20 cellular contexts compared by ENCODE assay signal in the genomic region with DNA sequence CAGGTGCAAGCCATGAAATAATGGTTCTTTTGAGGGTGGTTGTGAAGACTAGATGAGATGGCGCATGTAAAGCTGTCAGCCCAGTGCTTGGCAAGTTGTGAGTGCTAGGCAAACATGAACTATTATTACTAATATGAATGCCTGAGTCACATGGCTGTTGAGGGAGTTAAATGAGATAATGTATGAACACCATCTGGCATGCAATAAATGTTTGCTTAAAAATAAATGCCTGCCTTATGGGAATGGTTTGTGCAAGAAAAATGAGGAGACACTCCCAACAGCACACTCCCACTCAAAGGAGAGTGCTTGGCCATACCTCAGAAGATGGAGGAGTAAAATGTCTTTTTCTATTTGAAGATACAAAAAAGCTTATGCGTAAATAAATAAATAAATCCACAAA. TPM values are rescaled to one million over a fixed set of nuclear protein-coding genes. Genes with fewer than 3 reads are reported as not detected.
DNase-seq lines count a peak whose midpoint lies in the region; ATAC-seq, FAIRE-seq and TF ChIP-seq lines count a peak whose summit lies in the region.
"Had no signal": no experiment of that assay in that cellular context is flagged by ENCODE, and none has a peak within 500 bp of the region (broad histone marks: within the 10 kb centered on the region; RNA-seq: fewer than 3 reads in every experiment).

No MANE protein-coding gene starts in this region.

- ATAC-seq in CD8-positive, alpha-beta T cell = no peak
- no peak for ATAC-seq in left lung
- no peak for ATAC-seq in HG02623 (IDR thresholded peaks at IDR 0.05; ENCODE audit: unreplicated experiment)
- ATAC-seq: activated CD4-positive, CD25-positive, alpha-beta regulatory T cell treated with anti-CD3 and anti-CD28 coated beads, Interleukin-2, amount 50 U/mL, for 24 hours; gastrocnemius medialis; left colon; sciatic nerve; stimulated activated naive CD8-positive, alpha-beta T cell treated with anti-CD3 and anti-CD28 coated beads, Interleukin-15, amount 100 ng/mL, for 72 hours had no signal

- CTCF ChIA-PET in A673 (lab: Charles Lee) = no interaction called here
- CTCF ChIA-PET in CD8-positive, alpha-beta T cell (lab: Charles Lee) = interaction anchor here (0.7 to 1.3 kb wide), 2 partner anchors 10 to 13 kb away, joined by 3 read pairs; no protein-coding TSS in a partner anchor

- H3K9me3 ChIP-seq in A673 (ENCODE audit: low read depth, low read length, poor library complexity, severe bottlenecking) = no peaks in the 10 kb centered on the region
- H3K9me3 ChIP-seq in CD8-positive, alpha-beta T cell (ENCODE audit: low read length) = no peaks in the 10 kb centered on the region
- no peaks in the 10 kb centered on the region for H3K9me3 ChIP-seq in sigmoid colon
- H3K9me3 ChIP-seq in left lung = no peaks in the 10 kb centered on the region
- H3K9me3 ChIP-seq: gastrocnemius medialis had no signal

- H3K36me3 ChIP-seq in A673 (ENCODE audit: insufficient read depth, low read length, poor library complexity, severe bottlenecking) (peaks cover 16% of the 10 kb centered on the region), bronchial epithelial cell (ENCODE audit: control insufficient read depth, insufficient read depth, low read length) (no peaks in the 10 kb centered on the region), sigmoid colon (peaks cover 39 to 74% (median 40%) of the 10 kb centered on the region in 4 donors), left lung (peaks cover 0 to 58% of the 10 kb centered on the region in 2 donors)
- no peaks in the 10 kb centered on the region for H3K36me3 ChIP-seq in CD8-positive, alpha-beta T cell (ENCODE audit: insufficient read depth, low read length)

- 86 to 93% methylated on average over 2 of the region's 2 CpGs for WGBS in sigmoid colon, 2 donors

- peaks cover 31% of the 10 kb centered on the region for H3K36me3 Mint-ChIP-seq in CD8-positive, alpha-beta T cell
- peaks cover 12% of the 10 kb centered on the region for H3K36me3 Mint-ChIP-seq in mesothelial cell of epicardium

- DNase-seq in A673 (ENCODE audit: low spot score) (no peak), bronchial epithelial cell (ENCODE audit: low read depth) (peak; percentile 20), mesothelial cell of epicardium (ENCODE audit: low spot score in 2 of 2, unreplicated experiment in 2 of 2) (no peak), sigmoid colon (no peak), DMS153 treated with DMSO at 0.1 percent for 48 hours (lab: John Stamatoyannopoulos, UW; ENCODE audit: unreplicated experiment) (no peak), left lung (no peak)
- no peak for DNase-seq in CD8-positive, alpha-beta T cell
- DNase-seq: activated CD8-positive, alpha-beta memory T cell treated with anti-CD3 and anti-CD28 coated beads, Interleukin-2, amount 50 U/mL, for 48 hours; gastrocnemius medialis; left colon; NCI-H1105 treated with DMSO at 0.1 percent for 48 hours; NCI-H774; stimulated activated naive CD8-positive, alpha-beta T cell treated with anti-CD3 and anti-CD28 coated beads, Interleukin-15, amount 100 ng/mL, for 72 hours; T1000 had no signal

- BruUV-seq in A673 (replicated peaks; lab: Mats Ljungman, UMichigan) = TSS peak; percentile 14

- intact Hi-C loops in A673 (cut with micrococcal nuclease; ENCODE audit: unreplicated experiment) (no loop called here), sigmoid colon (cut with DNase I) (no loop called here), left lung (cut with DNase I) (no loop called here)
- intact Hi-C loops in CD8-positive, alpha-beta T cell (cut with DNase I, micrococcal nuclease) = no loop called here

- H3K4me1 Mint-ChIP-seq in CD8-positive, alpha-beta T cell (ENCODE audit: low read depth) = peaks cover 37% of the 10 kb centered on the region
- peaks cover 21% of the 10 kb centered on the region for H3K4me1 Mint-ChIP-seq in mesothelial cell of epicardium

- TF ChIP-seq POLR2A in sigmoid colon (IDR thresholded peaks at IDR 0.05) = no peak

- H3K27me3 Mint-ChIP-seq in CD8-positive, alpha-beta T cell (ENCODE audit: low read depth) = no peaks in the 10 kb centered on the region
- H3K27me3 Mint-ChIP-seq in mesothelial cell of epicardium (ENCODE audit: low read depth) = no peaks in the 10 kb centered on the region
- H3K27me3 Mint-ChIP-seq: stimulated activated naive CD8-positive, alpha-beta T cell treated with anti-CD3 and anti-CD28 coated beads, Interleukin-15, amount 100 ng/mL, for 72 hours had no signal

- TF ChIP-seq EP300 in sigmoid colon (IDR thresholded peaks at IDR 0.05) = no peak

- no peaks in the 10 kb centered on the region for H3K9me3 Mint-ChIP-seq in CD8-positive, alpha-beta T cell
- no peaks in the 10 kb centered on the region for H3K9me3 Mint-ChIP-seq in mesothelial cell of epicardium
- H3K9me3 Mint-ChIP-seq: stimulated activated naive CD8-positive, alpha-beta T cell treated with anti-CD3 and anti-CD28 coated beads, Interleukin-15, amount 100 ng/mL, for 72 hours had no signal

- H3K4me3 Mint-ChIP-seq in CD8-positive, alpha-beta T cell = no peak overlapping the region
- no peak overlapping the region for H3K4me3 Mint-ChIP-seq in mesothelial cell of epicardium
- H3K4me3 Mint-ChIP-seq: stimulated activated naive CD8-positive, alpha-beta T cell treated with anti-CD3 and anti-CD28 coated beads, Interleukin-15, amount 100 ng/mL, for 72 hours had no signal

- no peak for TF ChIP-seq CTCF in A673 (conservative IDR thresholded peaks at IDR 0.05; ENCODE audit: low read depth, low read length)
- no peak for TF ChIP-seq CTCF in CD8-positive, alpha-beta T cell (IDR thresholded peaks at IDR 0.05)
- TF ChIP-seq CTCF in bronchial epithelial cell (IDR thresholded peaks at IDR 0.05; ENCODE audit: insufficient read depth, low read length, severe bottlenecking) = no peak
- no peak for TF ChIP-seq CTCF in mesothelial cell of epicardium (IDR thresholded peaks at IDR 0.05; ENCODE audit: unreplicated experiment)
- TF ChIP-seq CTCF in sigmoid colon (IDR thresholded peaks at IDR 0.05) = no peak
- TF ChIP-seq CTCF in left lung (IDR thresholded peaks at IDR 0.05) = no peak

- no peak overlapping the region for H3K27ac ChIP-seq in A673 (ENCODE audit: low read depth, low read length, poor library complexity, severe bottlenecking)
- H3K27ac ChIP-seq in CD8-positive, alpha-beta T cell (ENCODE audit: low read depth, low read length) = no peak overlapping the region
- no peak overlapping the region for H3K27ac ChIP-seq in sigmoid colon
- H3K27ac ChIP-seq in left lung = peak overlapping the region in 1 of 2 donors; percentile 87
- H3K27ac ChIP-seq: gastrocnemius medialis had no signal

- no peaks in the 10 kb centered on the region for H3K27me3 ChIP-seq in A673 (replicated peaks; ENCODE audit: insufficient read depth, low read depth, low read length, poor library complexity)
- no peaks in the 10 kb centered on the region for H3K27me3 ChIP-seq in CD8-positive, alpha-beta T cell (ENCODE audit: insufficient read depth, low read length)
- no peaks in the 10 kb centered on the region for H3K27me3 ChIP-seq in bronchial epithelial cell (ENCODE audit: control insufficient read depth, insufficient read depth, low read length)
- H3K27me3 ChIP-seq in sigmoid colon = no peaks in the 10 kb centered on the region
- no peaks in the 10 kb centered on the region for H3K27me3 ChIP-seq in left lung
- H3K27me3 ChIP-seq: gastrocnemius medialis had no signal

- peaks cover 4% of the 10 kb centered on the region for H3K4me1 ChIP-seq in A673 (ENCODE audit: insufficient read depth, low read length, poor library complexity, severe bottlenecking)
- peaks cover 36% of the 10 kb centered on the region for H3K4me1 ChIP-seq in CD8-positive, alpha-beta T cell (ENCODE audit: insufficient read depth, low read length)
- peaks cover 0 to 32% (median 30%) of the 10 kb centered on the region in 4 donors for H3K4me1 ChIP-seq in sigmoid colon
- H3K4me1 ChIP-seq in left lung = peaks cover 7 to 41% of the 10 kb centered on the region in 2 donors

- peak overlapping the region; percentile 64 for H3K27ac Mint-ChIP-seq in CD8-positive, alpha-beta T cell
- peak overlapping the region; percentile 34 for H3K27ac Mint-ChIP-seq in mesothelial cell of epicardium

- POLR2A ChIA-PET in A673 (lab: Charles Lee; ENCODE audit: low non-redundant PET) = no interaction called here
- POLR2A ChIA-PET in CD8-positive, alpha-beta T cell (lab: Charles Lee) = interaction anchor here (1.5 to 2.0 kb wide), 2 partner anchors 28 to 67 kb away, joined by 3 to 5 read pairs; a partner anchor contains a TSS

- no peak for FAIRE-seq in bronchial epithelial cell (lab: Jason Lieb, UNC)
- FAIRE-seq: astrocyte, colon, endometrium had no signal

- H3K4me3 ChIP-seq in A673 (ENCODE audit: low read depth, low read length, poor library complexity, severe bottlenecking) (no peak overlapping the region), bronchial epithelial cell (ENCODE audit: low read depth, low read length) (no peak overlapping the region), sigmoid colon (no peak overlapping the region), left lung (no peak overlapping the region)
- no peak overlapping the region for H3K4me3 ChIP-seq in CD8-positive, alpha-beta T cell (ENCODE audit: low read depth, low read length)
- H3K4me3 ChIP-seq: gastrocnemius medialis had no signal

RNA-seq across cellular contexts. Expression of a gene that starts 3.6 kb away (rescaled TPM):
- total RNA-seq in A673 (2021) (59.5 and 74.6 TPM in 2 replicates), bronchial epithelial cell (7.4 and 13.4 TPM in 2 replicates), mesothelial cell of epicardium (58.7 to 61.2 TPM (median 61.0 TPM) in 3 replicates), sigmoid colon (10 to 100 TPM; 43.8 to 59.9 (median 57.6) TPM), left lung (10 to 100 TPM; 70.1 to 95.1 TPM)
- 10 to 100 TPM; 33.4 to 39.4 TPM for total RNA-seq in CD8-positive, alpha-beta T cell
- 100 to 1,000 TPM; 214 to 365 (median 321) TPM for polyA plus RNA-seq in sigmoid colon

RNA-seq across cellular contexts. Expression of a gene that starts 6.1 kb away (rescaled TPM):
- total RNA-seq in A673 (2021) (2.5 and 4.4 TPM in 2 replicates), bronchial epithelial cell (7.1 and 20.7 TPM in 2 replicates), mesothelial cell of epicardium (10.7 to 11.1 TPM (median 10.8 TPM) in 3 replicates), sigmoid colon (1 to 10 TPM in 3 of 4 donors, under 1 TPM in 1; 0.54 to 8.0 (median 2.9) TPM), left lung (1 to 10 TPM; 5.6 to 9.0 TPM)
- total RNA-seq in CD8-positive, alpha-beta T cell = 1 to 10 TPM; 2.9 to 3.6 TPM
- polyA plus RNA-seq in sigmoid colon = 10 to 100 TPM; 17.4 to 68.8 (median 19.0) TPM

RNA-seq across cellular contexts. Expression of a gene that starts 23.4 kb away (rescaled TPM):
- total RNA-seq in A673 (2021) (4.7 and 9.1 TPM in 2 replicates), bronchial epithelial cell (3.7 and 7.4 TPM in 2 replicates), mesothelial cell of epicardium (34.5 to 45.0 TPM (median 36.9 TPM) in 3 replicates), sigmoid colon (100 to 1,000 TPM in 2 of 4 donors, 10 to 100 TPM in 2; 82.1 to 110 (median 103) TPM), left lung (10 to 100 TPM; 57.5 to 79.5 TPM)
- 100 to 1,000 TPM; 107 to 113 TPM for total RNA-seq in CD8-positive, alpha-beta T cell
- polyA plus RNA-seq in sigmoid colon = 100 to 1,000 TPM in 2 of 3 donors, 10 to 100 TPM in 1; 57.6 to 126 (median 107) TPM

RNA-seq across cellular contexts. Expression of a gene that starts 27.7 kb away (rescaled TPM):
- total RNA-seq in A673 (2021) (0.49 and 0.85 TPM in 2 replicates), bronchial epithelial cell (0.26 and 0.90 TPM in 2 replicates), mesothelial cell of epicardium (2.3 to 2.7 TPM (median 2.4 TPM) in 3 replicates), sigmoid colon (1 to 10 TPM in 3 of 4 donors, under 1 TPM in 1; 0.54 to 1.7 (median 1.1) TPM), left lung (1 to 10 TPM; 1.6 TPM)
- under 1 TPM; 0.16 to 0.22 TPM for total RNA-seq in CD8-positive, alpha-beta T cell
- polyA plus RNA-seq in sigmoid colon = 1 to 10 TPM in 1 of 3 donors, under 1 TPM in 2; 0.23 to 1.1 (median 0.60) TPM

RNA-seq across cellular contexts. Expression of a gene that starts 43.6 kb away (rescaled TPM):
- total RNA-seq in A673 (2021) = 122 and 127 TPM in 2 replicates
- 10 to 100 TPM; 89.4 to 97.4 TPM for total RNA-seq in CD8-positive, alpha-beta T cell
- total RNA-seq in bronchial epithelial cell = 249 and 310 TPM in 2 replicates
- 102 to 107 TPM (median 105 TPM) in 3 replicates for total RNA-seq in mesothelial cell of epicardium
- total RNA-seq in sigmoid colon = 10 to 100 TPM; 39.2 to 45.6 (median 43.6) TPM
- polyA plus RNA-seq in sigmoid colon = 100 to 1,000 TPM; 118 to 155 (median 146) TPM
- 10 to 100 TPM; 82.5 to 89.8 TPM for total RNA-seq in left lung
